15 cellular contexts compared by ENCODE assay signal in the genomic region with DNA sequence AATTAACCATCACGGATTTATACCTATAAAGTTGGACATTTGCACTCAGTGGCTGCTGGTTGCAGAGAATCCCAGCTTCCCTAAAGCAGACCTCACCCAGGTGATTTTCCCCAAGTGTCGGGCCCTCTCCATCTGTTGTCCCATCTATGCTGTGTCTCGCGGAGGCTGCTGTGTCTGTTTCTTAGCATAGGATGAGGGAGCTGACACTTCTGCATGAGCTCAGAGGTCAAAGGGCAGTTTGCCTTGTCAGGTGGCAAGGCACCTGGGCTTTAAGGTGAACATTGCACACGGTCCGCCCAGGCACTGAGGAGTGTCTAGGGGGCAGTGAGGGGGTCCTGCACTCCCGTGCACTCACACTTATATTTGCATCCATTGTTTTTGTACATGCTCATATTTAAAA.
DNase-seq lines count a peak whose midpoint lies in the region; ATAC-seq and TF ChIP-seq lines count a peak whose summit lies in the region.
"Had no signal": no experiment of that assay in that cellular context is flagged by ENCODE, and none has a peak within 500 bp of the region (broad histone marks: within the 10 kb centered on the region; RNA-seq: fewer than 3 reads in every experiment).

No MANE protein-coding gene starts in this region.

- no peak overlapping the region for H2AK5ac ChIP-seq in H9 (ENCODE audit: insufficient read length, low read length)

- no peaks in the 10 kb centered on the region for H3K27me3 ChIP-seq in H9 (ENCODE audit: insufficient read depth, low read length)
- H3K27me3 ChIP-seq in Peyer's patch = no peaks in the 10 kb centered on the region
- H3K27me3 ChIP-seq in neural progenitor cell = no peaks in the 10 kb centered on the region
- no peaks in the 10 kb centered on the region for H3K27me3 ChIP-seq in suprapubic skin
- H3K27me3 ChIP-seq: BE2C had no signal

- no peak overlapping the region for H2BK120ac ChIP-seq in H9 (ENCODE audit: low read depth, low read length, poor library complexity, severe bottlenecking)

- peaks cover 10% of the 10 kb centered on the region for H3F3A ChIP-seq in neural progenitor cell (ENCODE audit: low read depth)

- no peak overlapping the region for H3K23ac ChIP-seq in H9 (ENCODE audit: insufficient read length, low read depth, low read length)

- H4K91ac ChIP-seq in H9 (ENCODE audit: insufficient read length, low read depth, low read length) = no peak overlapping the region

- no peaks in the 10 kb centered on the region for H3K9me3 ChIP-seq in H9 (ENCODE audit: control insufficient read depth, low read depth, low read length)
- no peaks in the 10 kb centered on the region for H3K9me3 ChIP-seq in Peyer's patch
- H3K9me3 ChIP-seq in iPS-18c (ENCODE audit: control insufficient read depth, insufficient read depth, low read length) = no peaks in the 10 kb centered on the region
- no peaks in the 10 kb centered on the region for H3K9me3 ChIP-seq in neural progenitor cell (ENCODE audit: low read depth)
- no peaks in the 10 kb centered on the region for H3K9me3 ChIP-seq in suprapubic skin
- H3K9me3 ChIP-seq: A549, BE2C had no signal

- H3K4me1 ChIP-seq in H9 (ENCODE audit: insufficient read depth, low read length) (peaks cover 10% of the 10 kb centered on the region; the same call in 1 of the 2 replicates), Peyer's patch (no peaks in the 10 kb centered on the region), neural progenitor cell (peaks cover 25% of the 10 kb centered on the region), suprapubic skin (no peaks in the 10 kb centered on the region)
- H3K4me1 ChIP-seq: A549, BE2C had no signal

- H3K4me3 ChIP-seq in Peyer's patch (no peak overlapping the region), iPS-18c (ENCODE audit: insufficient read depth, low read depth, low read length) (peak overlapping the region; percentile 28; the same call in 1 of the 2 replicates), neural progenitor cell (no peak overlapping the region), suprapubic skin (no peak overlapping the region)
- H3K4me3 ChIP-seq: A549 had no signal

- H4K8ac ChIP-seq in H9 (replicated peaks; ENCODE audit: insufficient read length, low read depth, low read length) = no peak overlapping the region

- H3K27ac Mint-ChIP-seq in H9 (peak overlapping the region in 1 of 3 experiments; percentile 21; a peak in 2 of 7 replicates), neural progenitor cell (peak overlapping the region; percentile 59)
- no peak overlapping the region for H3K27ac Mint-ChIP-seq in activated naive CD4-positive, alpha-beta T cell treated with anti-CD3 and anti-CD28 coated beads, Interleukin-2, amount 10 ng/mL, durations not matched to agents 7 days and 5 days

- H3K36me3 ChIP-seq in Peyer's patch (no peaks in the 10 kb centered on the region), neural progenitor cell (no peaks in the 10 kb centered on the region), suprapubic skin (no peaks in the 10 kb centered on the region)
- H3K36me3 ChIP-seq: BE2C had no signal

- H2AFZ ChIP-seq in H9 (ENCODE audit: low read length) (no peak overlapping the region), neural progenitor cell (replicated peaks) (no peak overlapping the region)

- peaks cover 28 to 30% of the 10 kb centered on the region in 2 experiments for H3K4me1 Mint-ChIP-seq in H9
- peaks cover 29% of the 10 kb centered on the region for H3K4me1 Mint-ChIP-seq in neural progenitor cell
- peaks cover 18% of the 10 kb centered on the region for H3K4me1 Mint-ChIP-seq in activated naive CD4-positive, alpha-beta T cell treated with anti-CD3 and anti-CD28 coated beads, Interleukin-2, amount 10 ng/mL, durations not matched to agents 7 days and 5 days

- no peak overlapping the region for H2BK5ac ChIP-seq in H9 (ENCODE audit: insufficient read length, low read length)

- no peak overlapping the region for H2BK12ac ChIP-seq in H9 (ENCODE audit: insufficient read length, low read depth, low read length)

- no peak overlapping the region; a peak in 1 of 5 replicates for H3K4me3 Mint-ChIP-seq in H9
- no peak overlapping the region for H3K4me3 Mint-ChIP-seq in neural progenitor cell
- H3K4me3 Mint-ChIP-seq in activated naive CD4-positive, alpha-beta T cell treated with anti-CD3 and anti-CD28 coated beads, Interleukin-2, amount 10 ng/mL, durations not matched to agents 7 days and 5 days = no peak overlapping the region

- H3K4ac ChIP-seq in H9 (ENCODE audit: low read depth, low read length) = no peak overlapping the region

- no peak for ATAC-seq in GM19351 (IDR thresholded peaks at IDR 0.05; ENCODE audit: unreplicated experiment)
- ATAC-seq: A549 had no signal

- CTCF ChIA-PET in activated naive CD4-positive, alpha-beta T cell treated with anti-CD3 and anti-CD28 coated beads, Interleukin-2, amount 10 ng/mL, durations not matched to agents 7 days and 5 days (lab: Charles Lee) = no interaction called here

- H3K23me2 ChIP-seq in H9 (ENCODE audit: insufficient read length, low read depth, low read length, poor library complexity, severe bottlenecking) = no peaks in the 10 kb centered on the region

- H3K4me2 ChIP-seq in H9 (ENCODE audit: insufficient read depth, insufficient read length, low read length) (no peak overlapping the region), neural progenitor cell (no peak overlapping the region)
- H3K4me2 ChIP-seq: A549 had no signal

- H3T11ph ChIP-seq in H9 (ENCODE audit: low read length) = no peak overlapping the region

- H3K27ac ChIP-seq in H9 (ENCODE audit: insufficient read length, low read depth, low read length) = no peak overlapping the region
- H3K27ac ChIP-seq in Peyer's patch = no peak overlapping the region
- no peak overlapping the region for H3K27ac ChIP-seq in neural progenitor cell
- H3K27ac ChIP-seq in suprapubic skin = no peak overlapping the region
- H3K27ac ChIP-seq: A549, C4-2B had no signal

- H3K79me2 ChIP-seq in H9 (ENCODE audit: insufficient read depth, low read length) = no peaks in the 10 kb centered on the region
- no peaks in the 10 kb centered on the region for H3K79me2 ChIP-seq in neural progenitor cell (ENCODE audit: low read depth)

- no peaks in the 10 kb centered on the region for H3K79me1 ChIP-seq in H9 (ENCODE audit: insufficient read depth, low read depth, low read length, poor library complexity, severe bottlenecking)

- H2BK15ac ChIP-seq in H9 (ENCODE audit: low read depth, low read length) = peak overlapping the region; percentile 86; the same call in 1 of the 2 replicates

- no peak overlapping the region for H4K5ac ChIP-seq in H9 (ENCODE audit: insufficient read length, low read depth, low read length)

- H3K9ac ChIP-seq in H9 (ENCODE audit: extremely low read depth, insufficient read length, low read length) (no peak overlapping the region), neural progenitor cell (no peak overlapping the region)

- no peak overlapping the region for H2BK20ac ChIP-seq in H9 (ENCODE audit: low read depth, low read length, poor library complexity, severe bottlenecking)

- no peak for TF ChIP-seq POLR2A in Peyer's patch (IDR thresholded peaks at IDR 0.05)
- TF ChIP-seq POLR2A in suprapubic skin (IDR thresholded peaks at IDR 0.05) = no peak

- no peaks in the 10 kb centered on the region; the same call in 1 of the 2 replicates for H3K27me3 Mint-ChIP-seq in H9 (ENCODE audit: low read depth)
- H3K27me3 Mint-ChIP-seq in neural progenitor cell (ENCODE audit: insufficient read depth, low read depth) = peaks cover 3% of the 10 kb centered on the region
- H3K27me3 Mint-ChIP-seq in activated naive CD4-positive, alpha-beta T cell treated with anti-CD3 and anti-CD28 coated beads, Interleukin-2, amount 10 ng/mL, durations not matched to agents 7 days and 5 days = no peaks in the 10 kb centered on the region
- H3K27me3 Mint-ChIP-seq: CD4-positive, alpha-beta memory T cell had no signal

- TF ChIP-seq EP300 in suprapubic skin (IDR thresholded peaks at IDR 0.05) = no peak

- peaks cover 3 to 10% (median 4%) of the 10 kb centered on the region in 3 experiments; a peak in 6 of 7 replicates for H3K36me3 Mint-ChIP-seq in H9 (ENCODE audit: insufficient read depth in 1 of 3, low read depth in 3 of 3)
- H3K36me3 Mint-ChIP-seq in neural progenitor cell = peaks cover 37% of the 10 kb centered on the region
- H3K36me3 Mint-ChIP-seq in activated naive CD4-positive, alpha-beta T cell treated with anti-CD3 and anti-CD28 coated beads, Interleukin-2, amount 10 ng/mL, durations not matched to agents 7 days and 5 days = peaks cover 3% of the 10 kb centered on the region

- no CpG with 5 or more reads among the region's 7 CpGs for WGBS in H9 (ENCODE audit: extremely low coverage, insufficient read length, low lambda C conversion rate)
- WGBS in suprapubic skin = 84% methylated on average over 7 of the region's 7 CpGs

- TF ChIP-seq CTCF in H9 (conservative IDR thresholded peaks at IDR 0.05) = no peak
- TF ChIP-seq CTCF in Peyer's patch (IDR thresholded peaks at IDR 0.05) = no peak
- no peak for TF ChIP-seq CTCF in neural progenitor cell (IDR thresholded peaks at IDR 0.05)
- TF ChIP-seq CTCF in suprapubic skin (IDR thresholded peaks at IDR 0.05) = no peak

- DNase-seq in H9 (no peak), Peyer's patch (peak in 2 of 3 donors; percentile 55 to 81), neural progenitor cell (ENCODE audit: low spot score) (no peak), suprapubic skin (ENCODE audit: low spot score in 2 of 2) (no peak), NCI-H1694 treated with DMSO at 0.1 percent for 48 hours (lab: John Stamatoyannopoulos, UW) (no peak)
- DNase-seq in activated naive CD4-positive, alpha-beta T cell treated with anti-CD3 and anti-CD28 coated beads, Interleukin-2, amount 10 ng/mL, durations not matched to agents 7 days and 5 days = no peak
- DNase-seq: BE2C; CD4-positive, alpha-beta memory T cell; DND-41; GDM1; H7 had no signal

- H3K14ac ChIP-seq in H9 (ENCODE audit: insufficient read depth, low read length) = peak overlapping the region; percentile 72

- H3K56ac ChIP-seq in H9 (ENCODE audit: insufficient read length, low read depth, low read length) = no peak overlapping the region

- no peak overlapping the region for H3K18ac ChIP-seq in H9 (ENCODE audit: insufficient read length, low read depth, low read length)

- H3K9me3 Mint-ChIP-seq in H9 (peaks cover 0 to 6% of the 10 kb centered on the region in 2 experiments; a peak in 1 of 5 replicates), neural progenitor cell (peaks cover 21% of the 10 kb centered on the region)
- H3K9me3 Mint-ChIP-seq in activated naive CD4-positive, alpha-beta T cell treated with anti-CD3 and anti-CD28 coated beads, Interleukin-2, amount 10 ng/mL, durations not matched to agents 7 days and 5 days = no peaks in the 10 kb centered on the region

- H4K20me1 ChIP-seq in H9 (ENCODE audit: control insufficient read depth, insufficient read depth, insufficient read length) (no peaks in the 10 kb centered on the region), neural progenitor cell (ENCODE audit: low read depth) (no peaks in the 10 kb centered on the region)

Comparison
In these comparisons a context has a peak if more than half of its experiments do, and no peak if none do; other contexts are left out.
1. DNase-seq: peak in Peyer's patch (2 of 3); none in H9 (single experiment), neural progenitor cell (single experiment), suprapubic skin (0 of 2), NCI-H1694 treated with DMSO at 0.1 percent for 48 hours (single experiment) and activated naive CD4-positive, alpha-beta T cell treated with anti-CD3 and anti-CD28 coated beads, Interleukin-2, amount 10 ng/mL, durations not matched to agents 7 days and 5 days (single experiment).